10 cellular contexts compared by ENCODE assay signal in genomic region chr3:197466586-197467399, GRCh38.
A peak's percentile ranks its signal among the peaks of the same experiment; 100 is the strongest.
DNase-seq lines count a peak whose midpoint lies in the region; ATAC-seq, FAIRE-seq and TF ChIP-seq lines count a peak whose summit lies in the region.
"Had no signal": no experiment of that assay in that cellular context is flagged by ENCODE, and none has a peak within 500 bp of the region (broad histone marks: within the 10 kb centered on the region; RNA-seq: fewer than 3 reads in every experiment).

No MANE protein-coding gene starts in this region.

- H3K27ac ChIP-seq in keratinocyte (ENCODE audit: control insufficient read depth, insufficient read depth, low read length): peak overlapping the region; percentile 48
- peak overlapping the region; percentile 57 for H3K27ac ChIP-seq in vagina
- H3K27ac ChIP-seq in MM.1S (ENCODE audit: low read length): no peak overlapping the region
- no peak overlapping the region for H3K27ac ChIP-seq in kidney (ENCODE audit: low read depth in 2 of 2, low read length in 2 of 2)

- H3F3A ChIP-seq in MM.1S (ENCODE audit: insufficient read depth, low read length): no peaks in the 10 kb centered on the region

- H3K4me3 ChIP-seq in keratinocyte (ENCODE audit: control insufficient read depth in 2 of 3, extremely low read depth in 1 of 3, insufficient read depth in 2 of 3, low read depth in 1 of 3, low read length in 3 of 3) (no peak overlapping the region), vagina (no peak overlapping the region), MM.1S (ENCODE audit: low read length) (no peak overlapping the region), kidney (ENCODE audit: low read length in 2 of 2) (no peak overlapping the region)
- H3K4me3 ChIP-seq: HAP-1 had no signal

- H3K27me3 Mint-ChIP-seq in activated naive CD8-positive, alpha-beta T cell treated with anti-CD3 and anti-CD28 coated beads, Interleukin-2, amount 50 U/mL, for 24 hours: peaks cover 42% of the 10 kb centered on the region
- peaks cover 64% of the 10 kb centered on the region for H3K27me3 Mint-ChIP-seq in activated naive CD8-positive, alpha-beta T cell treated with anti-CD3 and anti-CD28 coated beads for 36 hours

- no peaks in the 10 kb centered on the region for H3K79me2 ChIP-seq in keratinocyte (ENCODE audit: control insufficient read depth, insufficient read depth, low read length)
- no peaks in the 10 kb centered on the region for H3K79me2 ChIP-seq in MM.1S (ENCODE audit: low read length)

- H3K9ac ChIP-seq in keratinocyte (ENCODE audit: control insufficient read depth, extremely low read depth, insufficient read depth, low read length) (peak overlapping the region; percentile 29), MM.1S (ENCODE audit: low read length) (no peak overlapping the region), kidney (ENCODE audit: low read length in 2 of 2) (no peak overlapping the region)

- TF ChIP-seq POLR2A in vagina (IDR thresholded peaks at IDR 0.05): no peak

- dilution Hi-C loops in keratinocyte (cut with MboI; ENCODE audit: extremely low pct_ligation_motif_present, low sequenced_read_pairs): no loop called here

- H4K20me1 ChIP-seq in keratinocyte (ENCODE audit: control insufficient read depth, extremely low read depth, insufficient read depth, low read length) (no peaks in the 10 kb centered on the region), MM.1S (ENCODE audit: insufficient read depth, low read length) (no peaks in the 10 kb centered on the region)

- H3K4me2 ChIP-seq in keratinocyte (ENCODE audit: control insufficient read depth, extremely low read depth, insufficient read depth, low read depth, low read length): peak overlapping the region; percentile 61
- H3K4me2 ChIP-seq in MM.1S (ENCODE audit: low read depth, low read length): no peak overlapping the region

- H3K4me1 Mint-ChIP-seq in activated naive CD8-positive, alpha-beta T cell treated with anti-CD3 and anti-CD28 coated beads, Interleukin-2, amount 50 U/mL, for 24 hours: peaks cover 43% of the 10 kb centered on the region
- H3K4me1 Mint-ChIP-seq in activated naive CD8-positive, alpha-beta T cell treated with anti-CD3 and anti-CD28 coated beads for 36 hours: peaks cover 28% of the 10 kb centered on the region

- peak overlapping the region; percentile 79 for H3K27ac Mint-ChIP-seq in activated naive CD8-positive, alpha-beta T cell treated with anti-CD3 and anti-CD28 coated beads, Interleukin-2, amount 50 U/mL, for 24 hours
- H3K27ac Mint-ChIP-seq in activated naive CD8-positive, alpha-beta T cell treated with anti-CD3 and anti-CD28 coated beads for 36 hours: no peak overlapping the region
- H3K27ac Mint-ChIP-seq: CD4-positive, CD25-positive, alpha-beta regulatory T cell had no signal

- H3K36me3 ChIP-seq in keratinocyte (ENCODE audit: control insufficient read depth in 2 of 2, extremely low read depth in 1 of 2, insufficient read depth in 2 of 2, low read length in 2 of 2): no peaks in the 10 kb centered on the region
- no peaks in the 10 kb centered on the region for H3K36me3 ChIP-seq in vagina
- no peaks in the 10 kb centered on the region for H3K36me3 ChIP-seq in MM.1S (replicated peaks; ENCODE audit: insufficient read depth, low read length)
- H3K36me3 ChIP-seq in kidney (ENCODE audit: control insufficient read depth in 1 of 2, insufficient read depth in 2 of 2, low read length in 2 of 2): no peaks in the 10 kb centered on the region
- H3K36me3 ChIP-seq: HAP-1 had no signal

- FAIRE-seq in keratinocyte (lab: Jason Lieb, UNC): peak; percentile 79
- no peak for FAIRE-seq in kidney (lab: Jason Lieb, UNC)

- H3K4me1 ChIP-seq in keratinocyte (ENCODE audit: control insufficient read depth, extremely low read depth, insufficient read depth, low read length): peaks cover 19% of the 10 kb centered on the region
- H3K4me1 ChIP-seq in vagina: peaks cover 33% of the 10 kb centered on the region
- H3K4me1 ChIP-seq in MM.1S (ENCODE audit: low read length): no peaks in the 10 kb centered on the region
- H3K4me1 ChIP-seq in kidney (ENCODE audit: control insufficient read depth in 1 of 2, insufficient read depth in 1 of 2, low read depth in 1 of 2, low read length in 2 of 2): peaks cover 0 to 7% of the 10 kb centered on the region in 2 donors

- H3K27me3 ChIP-seq in keratinocyte (ENCODE audit: control insufficient read depth, extremely low read depth, insufficient read depth, low read length) (no peaks in the 10 kb centered on the region), vagina (no peaks in the 10 kb centered on the region), MM.1S (replicated peaks; ENCODE audit: insufficient read depth, low read length) (0 out of 2 replicates have a peak, but pooled peaks cover 4% of the 10 kb centered on the region)

- intact Hi-C loops in vagina (cut with DNase I) (no loop called here), kidney (cut with DNase I) (no loop called here)

- H2AFZ ChIP-seq in keratinocyte (ENCODE audit: control insufficient read depth, low read length): peak overlapping the region; percentile 60
- H2AFZ ChIP-seq in MM.1S (ENCODE audit: low read length): no peak overlapping the region

- DNase-seq in activated naive CD8-positive, alpha-beta T cell treated with anti-CD3 and anti-CD28 coated beads, Interleukin-2, amount 50 U/mL, for 24 hours: no peak
- no peak for DNase-seq in activated naive CD8-positive, alpha-beta T cell treated with anti-CD3 and anti-CD28 coated beads for 36 hours
- peak in 33 of 58 donors; percentile 10 to 80 (median 40) for DNase-seq in anterior cingulate cortex (lab: John Stamatoyannopoulos, UW)
- no peak for DNase-seq in keratinocyte (ENCODE audit: low read depth, low spot score)
- no peak for DNase-seq in vagina (ENCODE audit: extremely low spot score in 2 of 2)
- DNase-seq in MM.1S: no peak
- no peak for DNase-seq in kidney
- no peak for DNase-seq in NCI-H1105 (lab: John Stamatoyannopoulos, UW)
- DNase-seq: CD4-positive, CD25-positive, alpha-beta regulatory T cell had no signal

- peak; percentile 22 for ATAC-seq in activated naive CD8-positive, alpha-beta T cell treated with anti-CD3 and anti-CD28 coated beads, Interleukin-2, amount 50 U/mL, for 24 hours

- no peaks in the 10 kb centered on the region for H3K9me3 Mint-ChIP-seq in activated naive CD8-positive, alpha-beta T cell treated with anti-CD3 and anti-CD28 coated beads, Interleukin-2, amount 50 U/mL, for 24 hours
- H3K9me3 Mint-ChIP-seq in activated naive CD8-positive, alpha-beta T cell treated with anti-CD3 and anti-CD28 coated beads for 36 hours: no peaks in the 10 kb centered on the region

- H3K9me1 ChIP-seq in keratinocyte (ENCODE audit: control insufficient read depth, extremely low read depth, insufficient read depth, low read length): no peaks in the 10 kb centered on the region

- H3K36me3 Mint-ChIP-seq in activated naive CD8-positive, alpha-beta T cell treated with anti-CD3 and anti-CD28 coated beads, Interleukin-2, amount 50 U/mL, for 24 hours (ENCODE audit: low read depth): no peaks in the 10 kb centered on the region
- no peaks in the 10 kb centered on the region for H3K36me3 Mint-ChIP-seq in activated naive CD8-positive, alpha-beta T cell treated with anti-CD3 and anti-CD28 coated beads for 36 hours
- H3K36me3 Mint-ChIP-seq: CD4-positive, CD25-positive, alpha-beta regulatory T cell had no signal

- H3K9me3 ChIP-seq in keratinocyte (ENCODE audit: control insufficient read depth, low read depth, low read length) (no peaks in the 10 kb centered on the region), vagina (no peaks in the 10 kb centered on the region), MM.1S (replicated peaks; ENCODE audit: insufficient read depth, low read length) (no peaks in the 10 kb centered on the region), kidney (ENCODE audit: control insufficient read depth in 1 of 2, low read length in 2 of 2) (no peaks in the 10 kb centered on the region)
- H3K9me3 ChIP-seq: HAP-1 had no signal

- TF ChIP-seq CTCF in keratinocyte (optimal IDR thresholded peaks at IDR 0.05 in 1 of 3, IDR thresholded peaks at IDR 0.05 in 1 of 3, conservative IDR thresholded peaks at IDR 0.05 in 1 of 3; ENCODE audit: extremely low read depth in 1 of 3, insufficient read depth in 2 of 3, low read length in 3 of 3): no peak
- TF ChIP-seq CTCF in vagina (IDR thresholded peaks at IDR 0.05): no peak
- no peak for TF ChIP-seq CTCF in MM.1S (IDR thresholded peaks at IDR 0.05; ENCODE audit: low read length)
- no peak for TF ChIP-seq CTCF in kidney (IDR thresholded peaks at IDR 0.05; ENCODE audit: borderline replicate concordance, extremely low read depth, insufficient read depth)

- no peaks in the 10 kb centered on the region for H3K9me2 ChIP-seq in MM.1S (replicated peaks; ENCODE audit: insufficient read depth, low read length)

- peak overlapping the region; percentile 27 for H3K4me3 Mint-ChIP-seq in activated naive CD8-positive, alpha-beta T cell treated with anti-CD3 and anti-CD28 coated beads, Interleukin-2, amount 50 U/mL, for 24 hours
- H3K4me3 Mint-ChIP-seq in activated naive CD8-positive, alpha-beta T cell treated with anti-CD3 and anti-CD28 coated beads for 36 hours: no peak overlapping the region

Comparison
In these comparisons a context has a peak if more than half of its experiments do, and no peak if none do; other contexts are left out.
1. DNase-seq: peak in anterior cingulate cortex (33 of 58); none in activated naive CD8-positive, alpha-beta T cell treated with anti-CD3 and anti-CD28 coated beads, Interleukin-2, amount 50 U/mL, for 24 hours (single experiment), activated naive CD8-positive, alpha-beta T cell treated with anti-CD3 and anti-CD28 coated beads for 36 hours (single experiment), keratinocyte (single experiment), vagina (0 of 2), MM.1S (single experiment), kidney (single experiment) and NCI-H1105 (single experiment).
2. H3K27ac ChIP-seq: peak in keratinocyte (single experiment) and vagina (single experiment); none in MM.1S (single experiment) and kidney (0 of 2).